Comparison of ENCODE assay signal across 16 cellular contexts in genomic region chr3:63900459-63900858, GRCh38. TPM values are rescaled to one million over a fixed set of nuclear protein-coding genes. Genes with fewer than 3 reads are reported as not detected.
DNase-seq lines count a peak whose midpoint lies in the region; ATAC-seq and TF ChIP-seq lines count a peak whose summit lies in the region.
"Had no signal": no experiment of that assay in that cellular context is flagged by ENCODE, and none has a peak within 500 bp of the region (broad histone marks: within the 10 kb centered on the region; RNA-seq: fewer than 3 reads in every experiment).

No MANE protein-coding gene starts in this region.

- DNase-seq in BE2C = peak; percentile 65
- DNase-seq in CD8-positive, alpha-beta T cell = no peak
- peak; percentile 82 for DNase-seq in NCI-H345 (lab: John Stamatoyannopoulos, UW)
- peak; percentile 13 for DNase-seq in choroid plexus epithelial cell (ENCODE audit: low read depth)
- DNase-seq in gastrocnemius medialis = no peak
- no peak for DNase-seq in HK-2 (ENCODE audit: unreplicated experiment)
- no peak for DNase-seq in WTC11 (ENCODE audit: low spot score)
- DNase-seq: endodermal cell; hypothalamus; IMR-90; mesendoderm; NCI-H526; stimulated activated CD4-positive, alpha-beta T cell treated with anti-CD3 and anti-CD28 coated beads, Interleukin-4, amount 100 ng/mL, for 24 hours had no signal

- H3K36me3 ChIP-seq in BE2C (peaks cover 6% of the 10 kb centered on the region), gastrocnemius medialis (no peaks in the 10 kb centered on the region)
- H3K36me3 ChIP-seq in CD8-positive, alpha-beta T cell (ENCODE audit: insufficient read depth, low read length) = no peaks in the 10 kb centered on the region

- in situ Hi-C loops in gastrocnemius medialis (cut with MboI; ENCODE audit: low sequenced_read_pairs in 4 of 4) = no loop called here

- H3K4me3 ChIP-seq in BE2C (ENCODE audit: low read depth, low read length) = no peak overlapping the region
- no peak overlapping the region for H3K4me3 ChIP-seq in CD8-positive, alpha-beta T cell (ENCODE audit: low read depth, low read length)
- H3K4me3 ChIP-seq in choroid plexus epithelial cell (ENCODE audit: low read depth, low read length) = no peak overlapping the region
- no peak overlapping the region for H3K4me3 ChIP-seq in gastrocnemius medialis
- H3K4me3 ChIP-seq: ascending aorta had no signal

- no peak for TF ChIP-seq POLR2A in gastrocnemius medialis (IDR thresholded peaks at IDR 0.05)

- H3K27me3 ChIP-seq in BE2C (no peaks in the 10 kb centered on the region), gastrocnemius medialis (no peaks in the 10 kb centered on the region)
- no peaks in the 10 kb centered on the region for H3K27me3 ChIP-seq in CD8-positive, alpha-beta T cell (ENCODE audit: insufficient read depth, low read length)
- H3K27me3 ChIP-seq: ascending aorta had no signal

- no peaks in the 10 kb centered on the region for H3K9me3 Mint-ChIP-seq in CD8-positive, alpha-beta T cell
- peaks cover 4% of the 10 kb centered on the region; the same call in 1 of the 2 replicates for H3K9me3 Mint-ChIP-seq in WTC11
- H3K9me3 Mint-ChIP-seq: endodermal cell had no signal

- TF ChIP-seq CTCF in BE2C (IDR thresholded peaks at IDR 0.05; ENCODE audit: low read depth, low read length) (no peak), choroid plexus epithelial cell (conservative IDR thresholded peaks at IDR 0.05; ENCODE audit: low read depth, low read length) (no peak), gastrocnemius medialis (IDR thresholded peaks at IDR 0.05 in 4 of 5, conservative IDR thresholded peaks at IDR 0.05 in 1 of 5) (no peak), WTC11 (IDR thresholded peaks at IDR 0.05) (no peak)
- TF ChIP-seq CTCF in CD8-positive, alpha-beta T cell (IDR thresholded peaks at IDR 0.05) = no peak

- intact Hi-C loops in CD8-positive, alpha-beta T cell (cut with DNase I, micrococcal nuclease) = no loop called here
- intact Hi-C loops in gastrocnemius medialis (cut with DNase I; ENCODE audit: low total_unique reads) = no loop called here

- H3K36me3 Mint-ChIP-seq in CD8-positive, alpha-beta T cell = peaks cover 51% of the 10 kb centered on the region
- H3K36me3 Mint-ChIP-seq in WTC11 = peaks cover 9% of the 10 kb centered on the region

- H3K4me3 Mint-ChIP-seq in CD8-positive, alpha-beta T cell = no peak overlapping the region
- no peak overlapping the region for H3K4me3 Mint-ChIP-seq in WTC11
- H3K4me3 Mint-ChIP-seq: endodermal cell had no signal

- CTCF ChIA-PET in CD8-positive, alpha-beta T cell (lab: Charles Lee) = no interaction called here
- CTCF ChIA-PET in WTC11 (lab: Charles Lee) = no interaction called here

- no peaks in the 10 kb centered on the region; the same call in 1 of the 2 replicates for H3K4me1 ChIP-seq in BE2C
- no peaks in the 10 kb centered on the region for H3K4me1 ChIP-seq in CD8-positive, alpha-beta T cell (ENCODE audit: insufficient read depth, low read length)
- peaks cover 21 to 23% of the 10 kb centered on the region in 2 donors for H3K4me1 ChIP-seq in gastrocnemius medialis

- POLR2A ChIA-PET in CD8-positive, alpha-beta T cell (lab: Charles Lee) = interaction anchor here (1.3 kb wide), 1 partner anchor 33 kb away, joined by 3 read pairs; no protein-coding TSS in a partner anchor
- POLR2A ChIA-PET in WTC11 (lab: Charles Lee) = no interaction called here

- H3K27ac ChIP-seq in CD8-positive, alpha-beta T cell (ENCODE audit: low read depth, low read length) = no peak overlapping the region
- H3K27ac ChIP-seq in gastrocnemius medialis = no peak overlapping the region
- H3K27ac ChIP-seq: ascending aorta had no signal

- H3K27ac Mint-ChIP-seq in CD8-positive, alpha-beta T cell = peak overlapping the region; percentile 38
- H3K27ac Mint-ChIP-seq in WTC11 = no peak overlapping the region
- H3K27ac Mint-ChIP-seq: endodermal cell had no signal

- H3K27me3 Mint-ChIP-seq in CD8-positive, alpha-beta T cell (ENCODE audit: low read depth) = no peaks in the 10 kb centered on the region
- no peaks in the 10 kb centered on the region for H3K27me3 Mint-ChIP-seq in WTC11 (ENCODE audit: low read depth)

- H3K9me3 ChIP-seq in BE2C = no peaks in the 10 kb centered on the region
- no peaks in the 10 kb centered on the region for H3K9me3 ChIP-seq in CD8-positive, alpha-beta T cell (ENCODE audit: low read length)
- H3K9me3 ChIP-seq in gastrocnemius medialis = no peaks in the 10 kb centered on the region
- H3K9me3 ChIP-seq: ascending aorta had no signal

- no peak for ATAC-seq in CD8-positive, alpha-beta T cell
- ATAC-seq in gastrocnemius medialis (no peak), WTC11 (no peak)
- ATAC-seq: HCT116 had no signal

- H3K4me1 Mint-ChIP-seq in CD8-positive, alpha-beta T cell (ENCODE audit: low read depth) = peaks cover 20% of the 10 kb centered on the region
- peaks cover 8% of the 10 kb centered on the region for H3K4me1 Mint-ChIP-seq in WTC11

TF ChIP-seq in WTC11, 78 proteins besides CTCF, POLR2A, EP300 and RAD21:
- TF ChIP-seq, protein P1, sequence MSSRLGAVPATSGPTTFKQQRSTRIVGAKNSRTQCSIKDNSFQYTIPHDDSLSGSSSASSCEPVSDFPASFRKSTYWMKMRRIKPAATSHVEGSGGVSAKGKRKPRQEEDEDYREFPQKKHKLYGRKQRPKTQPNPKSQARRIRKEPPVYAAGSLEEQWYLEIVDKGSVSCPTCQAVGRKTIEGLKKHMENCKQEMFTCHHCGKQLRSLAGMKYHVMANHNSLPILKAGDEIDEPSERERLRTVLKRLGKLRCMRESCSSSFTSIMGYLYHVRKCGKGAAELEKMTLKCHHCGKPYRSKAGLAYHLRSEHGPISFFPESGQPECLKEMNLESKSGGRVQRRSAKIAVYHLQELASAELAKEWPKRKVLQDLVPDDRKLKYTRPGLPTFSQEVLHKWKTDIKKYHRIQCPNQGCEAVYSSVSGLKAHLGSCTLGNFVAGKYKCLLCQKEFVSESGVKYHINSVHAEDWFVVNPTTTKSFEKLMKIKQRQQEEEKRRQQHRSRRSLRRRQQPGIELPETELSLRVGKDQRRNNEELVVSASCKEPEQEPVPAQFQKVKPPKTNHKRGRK (CRISPR knock-in tag; IDR thresholded peaks at IDR 0.05; ENCODE audit: borderline replicate concordance) = no peak
- no peak for TF ChIP-seq PRRX2 (CRISPR knock-in tag; IDR thresholded peaks at IDR 0.05)
- TF ChIP-seq, protein P2, sequence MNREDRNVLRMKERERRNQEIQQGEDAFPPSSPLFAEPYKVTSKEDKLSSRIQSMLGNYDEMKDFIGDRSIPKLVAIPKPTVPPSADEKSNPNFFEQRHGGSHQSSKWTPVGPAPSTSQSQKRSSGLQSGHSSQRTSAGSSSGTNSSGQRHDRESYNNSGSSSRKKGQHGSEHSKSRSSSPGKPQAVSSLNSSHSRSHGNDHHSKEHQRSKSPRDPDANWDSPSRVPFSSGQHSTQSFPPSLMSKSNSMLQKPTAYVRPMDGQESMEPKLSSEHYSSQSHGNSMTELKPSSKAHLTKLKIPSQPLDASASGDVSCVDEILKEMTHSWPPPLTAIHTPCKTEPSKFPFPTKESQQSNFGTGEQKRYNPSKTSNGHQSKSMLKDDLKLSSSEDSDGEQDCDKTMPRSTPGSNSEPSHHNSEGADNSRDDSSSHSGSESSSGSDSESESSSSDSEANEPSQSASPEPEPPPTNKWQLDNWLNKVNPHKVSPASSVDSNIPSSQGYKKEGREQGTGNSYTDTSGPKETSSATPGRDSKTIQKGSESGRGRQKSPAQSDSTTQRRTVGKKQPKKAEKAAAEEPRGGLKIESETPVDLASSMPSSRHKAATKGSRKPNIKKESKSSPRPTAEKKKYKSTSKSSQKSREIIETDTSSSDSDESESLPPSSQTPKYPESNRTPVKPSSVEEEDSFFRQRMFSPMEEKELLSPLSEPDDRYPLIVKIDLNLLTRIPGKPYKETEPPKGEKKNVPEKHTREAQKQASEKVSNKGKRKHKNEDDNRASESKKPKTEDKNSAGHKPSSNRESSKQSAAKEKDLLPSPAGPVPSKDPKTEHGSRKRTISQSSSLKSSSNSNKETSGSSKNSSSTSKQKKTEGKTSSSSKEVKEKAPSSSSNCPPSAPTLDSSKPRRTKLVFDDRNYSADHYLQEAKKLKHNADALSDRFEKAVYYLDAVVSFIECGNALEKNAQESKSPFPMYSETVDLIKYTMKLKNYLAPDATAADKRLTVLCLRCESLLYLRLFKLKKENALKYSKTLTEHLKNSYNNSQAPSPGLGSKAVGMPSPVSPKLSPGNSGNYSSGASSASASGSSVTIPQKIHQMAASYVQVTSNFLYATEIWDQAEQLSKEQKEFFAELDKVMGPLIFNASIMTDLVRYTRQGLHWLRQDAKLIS (CRISPR knock-in tag; IDR thresholded peaks at IDR 0.05; ENCODE audit: borderline replicate concordance) = no peak

RNA-seq across cellular contexts. Expression of gene SCAANT1, which starts 11.7 kb away (rescaled TPM):
- polyA plus RNA-seq in BE2C (2012; ENCODE audit: insufficient read depth, insufficient read length, low read depth) = not detected
- not detected for total RNA-seq in CD8-positive, alpha-beta T cell
- total RNA-seq in gastrocnemius medialis = not detected
- 1.3 TPM in 1 of 3 replicates, not detected in the others for total RNA-seq in WTC11 (2021)
- total RNA-seq: ascending aorta, endodermal cell, IMR-90, posterior vena cava had no signal
- polyA plus RNA-seq: IMR-90 had no signal

RNA-seq across cellular contexts. Expression of gene ATXN7, which starts 36.8 kb away (rescaled TPM):
- 8.7 TPM for polyA plus RNA-seq in BE2C (2012; ENCODE audit: insufficient read depth, insufficient read length, low read depth)
- total RNA-seq in CD8-positive, alpha-beta T cell = 100 to 1,000 TPM; 273 to 278 TPM
- total RNA-seq in gastrocnemius medialis = 10 to 100 TPM; 14.5 to 27.4 (median 23.7) TPM
- 9.3 to 11.7 TPM (median 11.7 TPM) in 3 replicates for total RNA-seq in WTC11 (2021)

RNA-seq across cellular contexts. Expression of gene THOC7, which starts 36.9 kb away (rescaled TPM):
- polyA plus RNA-seq in BE2C (2012; ENCODE audit: insufficient read depth, insufficient read length, low read depth) = 57.7 TPM
- total RNA-seq in CD8-positive, alpha-beta T cell = 10 to 100 TPM; 23.0 to 25.5 TPM
- total RNA-seq in gastrocnemius medialis (10 to 100 TPM; 52.0 to 74.8 (median 67.6) TPM), WTC11 (2021) (53.0 to 59.4 TPM (median 58.4 TPM) in 3 replicates)

Comparison
In these comparisons a context has a peak if more than half of its experiments do, and no peak if none do; other contexts are left out.
1. DNase-seq: peak in BE2C (single experiment), NCI-H345 (single experiment) and choroid plexus epithelial cell (single experiment); none in CD8-positive, alpha-beta T cell (0 of 7), gastrocnemius medialis (0 of 2), HK-2 (single experiment) and WTC11 (single experiment).
2. RNA of gene ATXN7, which starts 36.8 kb away (total RNA-seq): 273 to 278 TPM in CD8-positive, alpha-beta T cell; 14.5 to 27.4 TPM in gastrocnemius medialis and 9.3 to 11.7 TPM in WTC11; every median in the first group is over 4 times any median in the second.